Comparison of ENCODE assay signal across 8 cellular contexts in the genomic region with DNA sequence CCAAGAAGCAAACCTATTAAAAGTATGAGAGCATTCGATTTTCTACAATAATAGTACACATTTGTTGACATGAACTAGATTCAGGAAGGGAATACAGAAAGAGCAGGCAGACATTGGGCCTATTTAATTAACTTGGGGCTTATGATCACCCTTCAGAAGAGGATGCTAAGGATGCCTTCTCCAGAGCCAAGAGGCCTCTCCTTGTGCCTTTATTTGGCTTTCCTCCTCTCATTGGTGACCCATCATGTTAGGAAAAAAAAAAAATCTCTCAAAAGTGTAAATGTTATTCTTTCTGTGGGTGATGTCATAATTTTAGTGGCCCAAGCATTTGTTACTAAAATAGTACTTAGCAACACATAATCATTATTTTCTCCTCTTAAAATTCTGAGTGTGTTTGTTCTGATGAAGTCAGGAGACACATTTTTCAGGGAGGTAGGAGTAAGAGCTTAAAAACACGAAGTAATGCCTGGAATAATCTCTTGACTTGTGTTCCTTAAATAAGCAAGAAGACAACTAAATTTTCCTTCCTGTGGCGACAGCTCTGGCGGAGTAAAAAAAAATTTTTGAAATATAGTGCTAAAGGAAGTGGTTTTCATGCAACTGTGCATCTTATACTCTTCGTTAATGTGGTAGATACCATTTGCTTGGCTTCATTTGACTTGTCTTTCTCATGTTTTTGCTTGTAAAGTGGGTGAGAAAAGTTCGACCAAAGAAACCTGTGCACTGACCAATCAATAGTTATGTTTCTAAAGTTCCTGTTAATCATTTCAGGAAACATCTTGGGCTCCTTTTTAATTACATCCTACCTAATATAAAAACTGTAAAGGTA. TPM values are rescaled to one million over a fixed set of nuclear protein-coding genes. Genes with fewer than 3 reads are reported as not detected.
DNase-seq lines count a peak whose midpoint lies in the region; ATAC-seq and TF ChIP-seq lines count a peak whose summit lies in the region.

No MANE protein-coding gene starts in this region.

- intact Hi-C loops in CD8-positive, alpha-beta T cell (cut with DNase I, micrococcal nuclease), result loop anchor here (1.0 to 10.0 kb wide), 5 partner anchors 11 to 1053 kb away; partner anchors contain the start of genes GPR171 (in 1 of the 2) and MBNL1 (in 1 of the 2)
- intact Hi-C loops in body of pancreas (cut with DNase I), result no loop called here
- intact Hi-C loops in tibial artery (cut with DNase I; ENCODE audit: low total_unique reads), result loop anchor here (5.0 kb wide), 1 partner anchor 45 kb away; no protein-coding TSS in a partner anchor

- H3K27ac Mint-ChIP-seq in CD8-positive, alpha-beta T cell, result peak overlapping the region; percentile 97

- H3K9me3 ChIP-seq in CD8-positive, alpha-beta T cell (ENCODE audit: low read length), result no peaks in the 10 kb centered on the region
- H3K9me3 ChIP-seq in body of pancreas, result no peaks in the 10 kb centered on the region
- H3K9me3 ChIP-seq in tibial artery, result no peaks in the 10 kb centered on the region

- TF ChIP-seq CTCF in CD8-positive, alpha-beta T cell (IDR thresholded peaks at IDR 0.05), result no peak
- no peak for TF ChIP-seq CTCF in body of pancreas (IDR thresholded peaks at IDR 0.05)
- TF ChIP-seq CTCF in tibial artery (IDR thresholded peaks at IDR 0.05), result no peak

- no peak for TF ChIP-seq POLR2A in body of pancreas (IDR thresholded peaks at IDR 0.05)

- WGBS in body of pancreas, 2 donors, result 18 to 45% methylated on average over 6 of the region's 6 CpGs

- H3K4me1 ChIP-seq in CD8-positive, alpha-beta T cell (ENCODE audit: insufficient read depth, low read length), result peaks cover 88% of the 10 kb centered on the region
- H3K4me1 ChIP-seq in body of pancreas (peaks cover 34% of the 10 kb centered on the region), tibial artery (peaks cover 0 to 54% (median 22%) of the 10 kb centered on the region in 4 donors)

- no peak for DNase-seq in CD8-positive, alpha-beta T cell
- no peak for DNase-seq in body of pancreas
- no peak for DNase-seq in tibial artery
- no peak for DNase-seq in HuH-7.5 (ENCODE audit: low spot score)
- no peak for DNase-seq in DMS114 treated with DMSO at 0.1 percent for 48 hours (lab: John Stamatoyannopoulos, UW; ENCODE audit: unreplicated experiment)
- no peak for DNase-seq in UCSD-AML1 (lab: John Stamatoyannopoulos, UW; ENCODE audit: unreplicated experiment)

- POLR2A ChIA-PET in CD8-positive, alpha-beta T cell (lab: Charles Lee), result interaction anchor here (0.7 to 10.1 kb wide), 8 partner anchors 12 to 74 kb away, joined by 3 to 108 read pairs (median 5); partner anchors contain the start of gene MBNL1

- ATAC-seq in CD8-positive, alpha-beta T cell, result peak; percentile 55
- peak; percentile 85 for ATAC-seq in GM19438 (IDR thresholded peaks at IDR 0.05; ENCODE audit: low read depth, unreplicated experiment)
- peak; percentile 70 for ATAC-seq in HG03342 (IDR thresholded peaks at IDR 0.05; ENCODE audit: unreplicated experiment)
- ATAC-seq in body of pancreas, result peak; percentile 55

- peak overlapping the region; percentile 36 for H3K4me3 ChIP-seq in CD8-positive, alpha-beta T cell (ENCODE audit: low read depth, low read length)
- H3K4me3 ChIP-seq in body of pancreas (no peak overlapping the region), tibial artery (no peak overlapping the region)

- H3K36me3 ChIP-seq in CD8-positive, alpha-beta T cell (ENCODE audit: insufficient read depth, low read length), result no peaks in the 10 kb centered on the region
- H3K36me3 ChIP-seq in body of pancreas (replicated peaks in 1 of 2; ENCODE audit: insufficient read depth in 1 of 2, low read depth in 2 of 2), result no peaks in the 10 kb centered on the region
- no peaks in the 10 kb centered on the region for H3K36me3 ChIP-seq in tibial artery

- H3K27me3 Mint-ChIP-seq in CD8-positive, alpha-beta T cell (ENCODE audit: low read depth), result no peaks in the 10 kb centered on the region

- H3K4me3 Mint-ChIP-seq in CD8-positive, alpha-beta T cell, result peak overlapping the region; percentile 69

- peaks cover 93% of the 10 kb centered on the region for H3K4me1 Mint-ChIP-seq in CD8-positive, alpha-beta T cell (ENCODE audit: low read depth)

- H3K27me3 ChIP-seq in CD8-positive, alpha-beta T cell (ENCODE audit: insufficient read depth, low read length), result no peaks in the 10 kb centered on the region
- H3K27me3 ChIP-seq in body of pancreas (no peaks in the 10 kb centered on the region), tibial artery (no peaks in the 10 kb centered on the region)

- H3K27ac ChIP-seq in CD8-positive, alpha-beta T cell (ENCODE audit: low read depth, low read length), result peak overlapping the region; percentile 49
- H3K27ac ChIP-seq in body of pancreas, result peak overlapping the region in 3 of 4 donors; percentile 58 to 88 (median 78)
- H3K27ac ChIP-seq in tibial artery, result peak overlapping the region; percentile 65 to 93

- CTCF ChIA-PET in CD8-positive, alpha-beta T cell (lab: Charles Lee), result interaction anchor here (1.3 to 2.4 kb wide), 5 partner anchors 12 to 74 kb away, joined by 3 to 10 read pairs (median 4); no protein-coding TSS in a partner anchor

- H3K9me3 Mint-ChIP-seq in CD8-positive, alpha-beta T cell, result no peaks in the 10 kb centered on the region

- H3K36me3 Mint-ChIP-seq in CD8-positive, alpha-beta T cell, result peaks cover 11% of the 10 kb centered on the region

RNA-seq across cellular contexts. Expression of gene MBNL1, which starts 11.3 kb away (rescaled TPM):
- 100 to 1,000 TPM; 515 to 529 TPM for total RNA-seq in CD8-positive, alpha-beta T cell
- 10 to 100 TPM; 77.3 to 82.4 TPM for total RNA-seq in body of pancreas

Comparison
In these comparisons a context has a peak if more than half of its experiments do, and no peak if none do; other contexts are left out.
1. RNA of gene MBNL1, which starts 11.3 kb away (total RNA-seq): 515 to 529 TPM in CD8-positive, alpha-beta T cell; 77.3 to 82.4 TPM in body of pancreas; every median in the first group is over 4 times any median in the second.
2. Peak in every context shown above with its lines, with median percentiles within 50 percentile points of each other: ATAC-seq and H3K27ac ChIP-seq.